ENCODE assay signal across 1 cellular context in genomic region chr6:152727507-152727906, GRCh38.
TF ChIP-seq lines count a peak whose summit lies in the region.

No MANE protein-coding gene starts in this region.

TF ChIP-seq in WTC11, 78 proteins besides CTCF, POLR2A, EP300 and RAD21 (continued from another document):
- TF ChIP-seq IRF2 (CRISPR knock-in tag; IDR thresholded peaks at IDR 0.05; ENCODE audit: borderline replicate concordance, low read depth) (no peak), E2F4 (CRISPR knock-in tag; IDR thresholded peaks at IDR 0.05; ENCODE audit: borderline replicate concordance, low read depth) (no peak), USF2 (CRISPR knock-in tag; IDR thresholded peaks at IDR 0.05) (no peak), ZNF423 (CRISPR knock-in tag; IDR thresholded peaks at IDR 0.05) (no peak), USF1 (CRISPR knock-in tag; IDR thresholded peaks at IDR 0.05) (no peak), HMGA2 (CRISPR knock-in tag; IDR thresholded peaks at IDR 0.05) (no peak), ZNF121 (CRISPR knock-in tag; IDR thresholded peaks at IDR 0.05) (no peak)
- TF ChIP-seq, protein P1, sequence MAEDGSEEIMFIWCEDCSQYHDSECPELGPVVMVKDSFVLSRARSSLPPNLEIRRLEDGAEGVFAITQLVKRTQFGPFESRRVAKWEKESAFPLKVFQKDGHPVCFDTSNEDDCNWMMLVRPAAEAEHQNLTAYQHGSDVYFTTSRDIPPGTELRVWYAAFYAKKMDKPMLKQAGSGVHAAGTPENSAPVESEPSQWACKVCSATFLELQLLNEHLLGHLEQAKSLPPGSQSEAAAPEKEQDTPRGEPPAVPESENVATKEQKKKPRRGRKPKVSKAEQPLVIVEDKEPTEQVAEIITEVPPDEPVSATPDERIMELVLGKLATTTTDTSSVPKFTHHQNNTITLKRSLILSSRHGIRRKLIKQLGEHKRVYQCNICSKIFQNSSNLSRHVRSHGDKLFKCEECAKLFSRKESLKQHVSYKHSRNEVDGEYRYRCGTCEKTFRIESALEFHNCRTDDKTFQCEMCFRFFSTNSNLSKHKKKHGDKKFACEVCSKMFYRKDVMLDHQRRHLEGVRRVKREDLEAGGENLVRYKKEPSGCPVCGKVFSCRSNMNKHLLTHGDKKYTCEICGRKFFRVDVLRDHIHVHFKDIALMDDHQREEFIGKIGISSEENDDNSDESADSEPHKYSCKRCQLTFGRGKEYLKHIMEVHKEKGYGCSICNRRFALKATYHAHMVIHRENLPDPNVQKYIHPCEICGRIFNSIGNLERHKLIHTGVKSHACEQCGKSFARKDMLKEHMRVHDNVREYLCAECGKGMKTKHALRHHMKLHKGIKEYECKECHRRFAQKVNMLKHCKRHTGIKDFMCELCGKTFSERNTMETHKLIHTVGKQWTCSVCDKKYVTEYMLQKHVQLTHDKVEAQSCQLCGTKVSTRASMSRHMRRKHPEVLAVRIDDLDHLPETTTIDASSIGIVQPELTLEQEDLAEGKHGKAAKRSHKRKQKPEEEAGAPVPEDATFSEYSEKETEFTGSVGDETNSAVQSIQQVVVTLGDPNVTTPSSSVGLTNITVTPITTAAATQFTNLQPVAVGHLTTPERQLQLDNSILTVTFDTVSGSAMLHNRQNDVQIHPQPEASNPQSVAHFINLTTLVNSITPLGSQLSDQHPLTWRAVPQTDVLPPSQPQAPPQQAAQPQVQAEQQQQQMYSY (CRISPR knock-in tag; IDR thresholded peaks at IDR 0.05): no peak
- TF ChIP-seq, protein P2, sequence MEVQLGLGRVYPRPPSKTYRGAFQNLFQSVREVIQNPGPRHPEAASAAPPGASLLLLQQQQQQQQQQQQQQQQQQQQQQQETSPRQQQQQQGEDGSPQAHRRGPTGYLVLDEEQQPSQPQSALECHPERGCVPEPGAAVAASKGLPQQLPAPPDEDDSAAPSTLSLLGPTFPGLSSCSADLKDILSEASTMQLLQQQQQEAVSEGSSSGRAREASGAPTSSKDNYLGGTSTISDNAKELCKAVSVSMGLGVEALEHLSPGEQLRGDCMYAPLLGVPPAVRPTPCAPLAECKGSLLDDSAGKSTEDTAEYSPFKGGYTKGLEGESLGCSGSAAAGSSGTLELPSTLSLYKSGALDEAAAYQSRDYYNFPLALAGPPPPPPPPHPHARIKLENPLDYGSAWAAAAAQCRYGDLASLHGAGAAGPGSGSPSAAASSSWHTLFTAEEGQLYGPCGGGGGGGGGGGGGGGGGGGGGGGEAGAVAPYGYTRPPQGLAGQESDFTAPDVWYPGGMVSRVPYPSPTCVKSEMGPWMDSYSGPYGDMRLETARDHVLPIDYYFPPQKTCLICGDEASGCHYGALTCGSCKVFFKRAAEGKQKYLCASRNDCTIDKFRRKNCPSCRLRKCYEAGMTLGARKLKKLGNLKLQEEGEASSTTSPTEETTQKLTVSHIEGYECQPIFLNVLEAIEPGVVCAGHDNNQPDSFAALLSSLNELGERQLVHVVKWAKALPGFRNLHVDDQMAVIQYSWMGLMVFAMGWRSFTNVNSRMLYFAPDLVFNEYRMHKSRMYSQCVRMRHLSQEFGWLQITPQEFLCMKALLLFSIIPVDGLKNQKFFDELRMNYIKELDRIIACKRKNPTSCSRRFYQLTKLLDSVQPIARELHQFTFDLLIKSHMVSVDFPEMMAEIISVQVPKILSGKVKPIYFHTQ (CRISPR knock-in tag; IDR thresholded peaks at IDR 0.05): no peak
TF ChIP-seq in WTC11: peak in this region for 0.
